Comparison of ENCODE assay signal across 20 cellular contexts in the genomic region with DNA sequence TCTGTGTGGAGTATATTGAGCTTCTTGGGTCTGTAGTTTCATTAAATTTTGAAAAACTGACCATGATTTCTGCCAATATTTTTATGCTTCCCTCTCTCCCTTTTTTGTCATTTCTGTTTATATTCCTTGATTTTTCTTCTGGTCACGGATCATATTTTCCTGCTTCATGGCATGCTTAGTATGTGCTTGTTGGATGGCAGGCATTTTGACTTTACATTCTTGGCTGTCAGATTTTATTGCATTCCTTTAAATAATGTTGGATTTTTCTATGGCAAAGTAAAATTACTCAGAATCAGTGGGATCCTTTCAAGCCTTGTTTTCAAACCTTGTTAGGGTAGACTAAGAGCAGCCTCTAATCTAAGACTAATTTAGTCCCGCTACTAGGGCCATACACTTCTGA.
"Had no signal": no experiment of that assay in that cellular context is flagged by ENCODE, and none has a peak within 500 bp of the region (broad histone marks: within the 10 kb centered on the region; RNA-seq: fewer than 3 reads in every experiment).

No MANE protein-coding gene starts in this region.

- H3K9me3 Mint-ChIP-seq: activated CD4-positive, alpha-beta T cell treated with anti-CD3 and anti-CD28 coated beads, Interleukin-2, amount 10 ng/mL, durations not matched to agents 24 days and 14 days; activated naive CD4-positive, alpha-beta T cell treated with anti-CD3 and anti-CD28 coated beads, Interleukin-2, amount 50 U/mL, for 72 hours; naive B cell; neural progenitor cell; type B pancreatic cell had no signal

- H3K4me1 Mint-ChIP-seq: activated CD4-positive, alpha-beta T cell treated with anti-CD3 and anti-CD28 coated beads, Interleukin-2, amount 10 ng/mL, durations not matched to agents 24 days and 14 days; immature natural killer cell; naive B cell; neural progenitor cell had no signal

- ATAC-seq: activated naive CD4-positive, alpha-beta T cell treated with anti-CD3 and anti-CD28 coated beads, Interleukin-2, amount 50 U/mL, for 72 hours; activated T-cell treated with anti-CD3 and anti-CD28 coated beads, Interleukin-2, amount 50 U/mL, for 72 hours; body of pancreas; heart right ventricle; left ventricle myocardium superior; mucosa of descending colon; pancreas; right lobe of liver had no signal

- H3K36me3 Mint-ChIP-seq: immature natural killer cell, naive B cell, neural progenitor cell, type B pancreatic cell had no signal

- H3K27ac ChIP-seq: body of pancreas, colonic mucosa, heart right ventricle, neural progenitor cell, pancreas, right lobe of liver, stomach had no signal

- DNase-seq: activated CD4-positive, alpha-beta T cell treated with anti-CD3 and anti-CD28 coated beads, Interleukin-2, amount 10 ng/mL, durations not matched to agents 24 days and 14 days; activated effector memory CD4-positive, alpha-beta T cell treated with anti-CD3 and anti-CD28 coated beads, Interleukin-2, amount 50 U/mL, for 16 hours; activated T-cell treated with anti-CD3 and anti-CD28 coated beads, Interleukin-2, amount 50 U/mL, for 72 hours; amygdala; body of pancreas; colonic mucosa; heart right ventricle; immature natural killer cell; kidney glomerular epithelial cell; left ventricle myocardium superior; mucosa of descending colon; naive B cell; pancreas; right lobe of liver; stimulated activated CD4-positive, alpha-beta T cell treated with anti-CD3 and anti-CD28 coated beads, Interleukin-4, amount 100 ng/mL, for 1 hour; stomach had no signal

- H3K9ac ChIP-seq: neural progenitor cell had no signal

- H2AFZ ChIP-seq: neural progenitor cell had no signal

- H3K9me3 ChIP-seq: body of pancreas, colonic mucosa, heart right ventricle, mucosa of descending colon, pancreas, right lobe of liver, stomach had no signal

- H3K27me3 ChIP-seq: body of pancreas, colonic mucosa, heart right ventricle, neural progenitor cell, pancreas, right lobe of liver, stomach had no signal

- H3K27ac Mint-ChIP-seq: activated CD4-positive, alpha-beta T cell treated with anti-CD3 and anti-CD28 coated beads, Interleukin-2, amount 10 ng/mL, durations not matched to agents 24 days and 14 days; activated naive CD4-positive, alpha-beta T cell treated with anti-CD3 and anti-CD28 coated beads, Interleukin-2, amount 50 U/mL, for 72 hours; activated T-cell treated with anti-CD3 and anti-CD28 coated beads, Interleukin-2, amount 50 U/mL, for 72 hours; immature natural killer cell; naive B cell; neural progenitor cell; type B pancreatic cell had no signal

- H3K27me3 Mint-ChIP-seq: activated CD4-positive, alpha-beta T cell treated with anti-CD3 and anti-CD28 coated beads, Interleukin-2, amount 10 ng/mL, durations not matched to agents 24 days and 14 days; naive B cell; type B pancreatic cell had no signal

- H3K4me1 ChIP-seq: body of pancreas, colonic mucosa, heart right ventricle, neural progenitor cell, pancreas, right lobe of liver, stomach had no signal

- H3K4me3 Mint-ChIP-seq: activated CD4-positive, alpha-beta T cell treated with anti-CD3 and anti-CD28 coated beads, Interleukin-2, amount 10 ng/mL, durations not matched to agents 24 days and 14 days; activated T-cell treated with anti-CD3 and anti-CD28 coated beads, Interleukin-2, amount 50 U/mL, for 72 hours; immature natural killer cell; naive B cell; neural progenitor cell; type B pancreatic cell had no signal

- H3K4me3 ChIP-seq: body of pancreas, colonic mucosa, heart right ventricle, mucosa of descending colon, neural progenitor cell, pancreas, right lobe of liver, smooth muscle cell, stomach had no signal

- H3K36me3 ChIP-seq: colonic mucosa, neural progenitor cell, pancreas, right lobe of liver had no signal

- H3K4me2 ChIP-seq: neural progenitor cell, smooth muscle cell had no signal
